ENCODE assay signal across 15 cellular contexts in genomic region chr16:3595110-3595486, GRCh38. TPM values are rescaled to one million over a fixed set of nuclear protein-coding genes. Genes with fewer than 3 reads are reported as not detected.
DNase-seq lines count a peak whose midpoint lies in the region; ATAC-seq and TF ChIP-seq lines count a peak whose summit lies in the region.
"Had no signal": no experiment of that assay in that cellular context is flagged by ENCODE, and none has a peak within 500 bp of the region (broad histone marks: within the 10 kb centered on the region; RNA-seq: fewer than 3 reads in every experiment).

No MANE protein-coding gene starts in this region.

- H3K9me3 Mint-ChIP-seq in natural killer cell = no peaks in the 10 kb centered on the region
- peaks cover 0 to 8% (median 2%) of the 10 kb centered on the region in 7 donors for H3K9me3 Mint-ChIP-seq in CD14-positive monocyte
- H3K9me3 Mint-ChIP-seq: CD4-positive, CD25-positive, alpha-beta regulatory T cell; CD8-positive, alpha-beta memory T cell had no signal

- H3K27me3 Mint-ChIP-seq in natural killer cell (ENCODE audit: low read depth in 2 of 2) (peaks cover 3 to 5% of the 10 kb centered on the region in 2 donors), CD14-positive monocyte (ENCODE audit: low read depth in 3 of 3) (peaks cover 16 to 33% (median 25%) of the 10 kb centered on the region in 3 donors)
- H3K27me3 Mint-ChIP-seq: B cell; CD4-positive, CD25-positive, alpha-beta regulatory T cell; CD8-positive, alpha-beta memory T cell had no signal

- no TSS peak for BruUV-seq in IMR-90 (replicated peaks; lab: Mats Ljungman, UMichigan)

- no peak overlapping the region for H3K4me3 ChIP-seq in IMR-90 (ENCODE audit: insufficient read depth, low read depth, low read length)
- H3K4me3 ChIP-seq: BLaER1 treated with 17β-estradiol and CSF1 and Interleukin-3, amounts not matched to agents 10 nM and 100 nM had no signal

- no peaks in the 10 kb centered on the region for H4K20me1 ChIP-seq in IMR-90 (ENCODE audit: insufficient read depth, low read length)

- H3K56ac ChIP-seq in IMR-90 (ENCODE audit: extremely low read depth, insufficient read depth, low read length) = no peak overlapping the region

- H2BK20ac ChIP-seq in IMR-90 (ENCODE audit: low read depth, low read length) = no peak overlapping the region

- peak overlapping the region; percentile 45 for H2AK9ac ChIP-seq in IMR-90 (replicated peaks; ENCODE audit: low read depth, low read length, poor library complexity)

- TF ChIP-seq CTCF in GM10248 (IDR thresholded peaks at IDR 0.05; ENCODE audit: control extremely low read depth, extremely low read depth, low read depth, missing control alignments) (no peak), IMR-90 (conservative IDR thresholded peaks at IDR 0.05; ENCODE audit: low read depth, low read length) (no peak), natural killer cell (IDR thresholded peaks at IDR 0.05) (no peak), CD14-positive monocyte (IDR thresholded peaks at IDR 0.05) (no peak)

- H4K8ac ChIP-seq in IMR-90 (ENCODE audit: low read depth in 2 of 2, low read length in 2 of 2) = no peak overlapping the region

- H3K9me1 ChIP-seq in IMR-90 (ENCODE audit: insufficient read depth, low read length) = peaks cover 6% of the 10 kb centered on the region; the same call in 1 of the 2 replicates

- H3K27ac Mint-ChIP-seq in natural killer cell (peak overlapping the region; percentile 45 to 70), CD14-positive monocyte (no peak overlapping the region)
- H3K27ac Mint-ChIP-seq: B cell; CD4-positive, CD25-positive, alpha-beta regulatory T cell had no signal

- no peak overlapping the region for H3K4ac ChIP-seq in IMR-90 (ENCODE audit: low read depth, low read length)

- H4K91ac ChIP-seq in IMR-90 (ENCODE audit: insufficient read depth, low read depth, low read length) = no peak overlapping the region

- H3K4me1 Mint-ChIP-seq in natural killer cell (peaks cover 16 to 23% of the 10 kb centered on the region in 2 donors), CD14-positive monocyte (peaks cover 20% of the 10 kb centered on the region)
- H3K4me1 Mint-ChIP-seq: B cell; CD8-positive, alpha-beta memory T cell; H9 had no signal

- H3K4me2 ChIP-seq in IMR-90 (ENCODE audit: low read depth, low read length) = no peak overlapping the region

- no peak overlapping the region for H3K14ac ChIP-seq in IMR-90 (replicated peaks; ENCODE audit: low read depth, low read length)

- no peak overlapping the region for H2BK15ac ChIP-seq in IMR-90 (ENCODE audit: low read depth, low read length)

- no peak overlapping the region for H4K5ac ChIP-seq in IMR-90 (ENCODE audit: low read depth, low read length)

- WGBS in IMR-90 (ENCODE audit: extremely low coverage in 2 of 2, insufficient read length in 1 of 2), 2 experiments = 93% methylated on average over 8 of the region's 11 CpGs; no CpG with 5 or more reads in 1 of the 2 experiments

- no peak overlapping the region for H3K27ac ChIP-seq in IMR-90 (ENCODE audit: insufficient read depth, low read length)

- dilution Hi-C loops in IMR-90 (cut with HindIII; ENCODE audit: low sequenced_read_pairs, unreplicated experiment) = no loop called here

- no peak overlapping the region for H3K23ac ChIP-seq in IMR-90 (ENCODE audit: low read depth, low read length)

- no peak overlapping the region for H2BK5ac ChIP-seq in IMR-90 (ENCODE audit: low read depth, low read length, poor library complexity, severe bottlenecking)

- H2AK5ac ChIP-seq in IMR-90 (ENCODE audit: low read depth, low read length) = no peak overlapping the region

- peaks cover 26% of the 10 kb centered on the region for H3K36me3 ChIP-seq in IMR-90 (ENCODE audit: control insufficient read depth, insufficient read depth, low read length)

- no peak for ATAC-seq in IMR-90 (ENCODE audit: low read depth)
- ATAC-seq in natural killer cell = peak in 1 of 3 donors; percentile 12
- no peak for ATAC-seq in HG02852 (IDR thresholded peaks at IDR 0.05; ENCODE audit: unreplicated experiment)

- intact Hi-C loops in IMR-90 (cut with micrococcal nuclease) = no loop called here
- intact Hi-C loops in natural killer cell (cut with micrococcal nuclease) = no loop called here
- intact Hi-C loops in CD14-positive monocyte (cut with micrococcal nuclease) = no loop called here

- H3K9me3 ChIP-seq in IMR-90 (ENCODE audit: control insufficient read depth, insufficient read depth, low read length) = peaks cover 3% of the 10 kb centered on the region; the same call in 1 of the 2 replicates

- H2BK120ac ChIP-seq in IMR-90 (ENCODE audit: low read depth, low read length) = no peak overlapping the region

- H3K27me3 ChIP-seq in IMR-90 (ENCODE audit: control insufficient read depth, insufficient read depth, low read length) = no peaks in the 10 kb centered on the region
- H3K27me3 ChIP-seq: BLaER1 treated with 17β-estradiol and CSF1 and Interleukin-3, amounts not matched to agents 10 nM and 100 nM had no signal

- no peak overlapping the region for H3K9ac ChIP-seq in IMR-90 (ENCODE audit: low read depth, low read length)
- H3K9ac ChIP-seq: BLaER1 treated with 17β-estradiol and CSF1 and Interleukin-3, amounts not matched to agents 10 nM and 100 nM had no signal

- peak; percentile 11 for DNase-seq in GM10248 (ENCODE audit: extremely low spot score)
- no peak for DNase-seq in IMR-90
- no peak for DNase-seq in natural killer cell
- no peak for DNase-seq in activated CD4-positive, CD25-positive, alpha-beta regulatory T cell treated with anti-CD3 and anti-CD28 coated beads, Interleukin-2, amount 50 U/mL, for 72 hours
- DNase-seq in CD14-positive monocyte (ENCODE audit: low spot score) = no peak
- DNase-seq: CD4-positive, CD25-positive, alpha-beta regulatory T cell; CD8-positive, alpha-beta memory T cell; COR-L47; DMS79; GDM1; H9 had no signal

- CTCF ChIA-PET in GM10248 (lab: Yijun Ruan, JAX) = no interaction called here
- CTCF ChIA-PET in IMR-90 (lab: Yijun Ruan, JAX) = no interaction called here

- peak overlapping the region; percentile 57 for H3K4me3 Mint-ChIP-seq in natural killer cell
- no peak overlapping the region for H3K4me3 Mint-ChIP-seq in CD14-positive monocyte
- H3K4me3 Mint-ChIP-seq: B cell; CD4-positive, CD25-positive, alpha-beta regulatory T cell; CD8-positive, alpha-beta memory T cell; H9 had no signal

- H2AFZ ChIP-seq in IMR-90 (replicated peaks; ENCODE audit: low read length, poor library complexity) = no peak overlapping the region

- POLR2A ChIA-PET in GM10248 (lab: Yijun Ruan, JAX) = no interaction called here
- POLR2A ChIA-PET in IMR-90 (lab: Charles Lee; ENCODE audit: unreplicated experiment) = no interaction called here

- H3K18ac ChIP-seq in IMR-90 (ENCODE audit: low read depth, low read length) = no peak overlapping the region

- in situ Hi-C loops in IMR-90 (cut with MboI; ENCODE audit: low sequenced_read_pairs) = no loop called here

- no peak for TF ChIP-seq POLR2A in IMR-90 (IDR thresholded peaks at IDR 0.05; ENCODE audit: low read depth, low read length)

- TF ChIP-seq RAD21 in IMR-90 (IDR thresholded peaks at IDR 0.05; ENCODE audit: low read length) = no peak

- H3K4me1 ChIP-seq in IMR-90 (ENCODE audit: control insufficient read depth, insufficient read depth, low read length) = no peaks in the 10 kb centered on the region

- no peaks in the 10 kb centered on the region for H3K79me1 ChIP-seq in IMR-90 (ENCODE audit: low read depth in 1 of 2, low read length in 2 of 2)

- H3K36me3 Mint-ChIP-seq in natural killer cell (peaks cover 8% of the 10 kb centered on the region), CD14-positive monocyte (peaks cover 53 to 80% of the 10 kb centered on the region in 2 donors)

TF ChIP-seq in IMR-90, 13 proteins besides CTCF, POLR2A, EP300 and RAD21 (continues in another document):
- TF ChIP-seq CEBPB (IDR thresholded peaks at IDR 0.05; ENCODE audit: low read depth, low read length) (no peak), CHD1 (IDR thresholded peaks at IDR 0.05; ENCODE audit: low read depth, low read length) (no peak), NFE2L2 (IDR thresholded peaks at IDR 0.05; ENCODE audit: low read depth, low read length) (no peak), ELK1 (IDR thresholded peaks at IDR 0.05; ENCODE audit: borderline replicate concordance, low read depth, low read length) (no peak), USF2 (IDR thresholded peaks at IDR 0.05; ENCODE audit: low read depth, low read length) (no peak), SMC3 (IDR thresholded peaks at IDR 0.05; ENCODE audit: low read depth, low read length) (no peak)

RNA-seq across cellular contexts. Expression of gene SLX4, which starts 16.3 kb away (rescaled TPM):
- total RNA-seq in IMR-90 (2012; rRNA removed) (1.3 and 1.7 TPM in 2 replicates), natural killer cell (10 to 100 TPM; 13.5 to 18.6 (median 15.5) TPM)
- polyA plus RNA-seq in IMR-90 (2012; rRNA removed) (2.8 and 3.1 TPM in 2 replicates), CD14-positive monocyte (under 1 TPM; 0.12 to 0.71 TPM)
- 1.2 TPM in 2 replicates for polyA plus RNA-seq in IMR-90 (2012; cell fraction: cytosol; rRNA removed)
- 7.8 and 9.9 TPM in 2 replicates for polyA plus RNA-seq in IMR-90 (2012; cell fraction: nucleus; rRNA removed; ENCODE audit: low replicate concordance)

RNA-seq across cellular contexts. Expression of gene NLRC3, which starts 17.9 kb away (rescaled TPM):
- not detected in 2 replicates for total RNA-seq in IMR-90 (2012; rRNA removed)
- not detected in 2 replicates for polyA plus RNA-seq in IMR-90 (2012; rRNA removed)
- polyA plus RNA-seq in IMR-90 (2012; cell fraction: cytosol; rRNA removed) = not detected in 2 replicates
- polyA plus RNA-seq in IMR-90 (2012; cell fraction: nucleus; rRNA removed; ENCODE audit: low replicate concordance) = 0.02 and 0.14 TPM in 2 replicates
- total RNA-seq in natural killer cell = 100 to 1,000 TPM in 2 of 3 donors, 10 to 100 TPM in 1; 98.8 to 145 (median 133) TPM
- under 1 TPM; 0.03 to 0.06 TPM for polyA plus RNA-seq in CD14-positive monocyte
- total RNA-seq: HT-29 had no signal

RNA-seq across cellular contexts. Expression of gene DNASE1, which starts 59.4 kb away (rescaled TPM):
- total RNA-seq in IMR-90 (2012; rRNA removed) = 5.4 and 6.1 TPM in 2 replicates
- 12.9 and 15.9 TPM in 2 replicates for polyA plus RNA-seq in IMR-90 (2012; rRNA removed)
- 3.6 and 9.3 TPM in 2 replicates for polyA plus RNA-seq in IMR-90 (2012; cell fraction: cytosol; rRNA removed)
- 35.4 and 59.0 TPM in 2 replicates for polyA plus RNA-seq in IMR-90 (2012; cell fraction: nucleus; rRNA removed; ENCODE audit: low replicate concordance)
- total RNA-seq in natural killer cell = 10 to 100 TPM; 29.9 to 47.8 (median 34.9) TPM
- polyA plus RNA-seq in CD14-positive monocyte = 1 to 10 TPM in 1 of 2 donors, not detected in 1; 1.5 TPM

Comparison
In these comparisons a context has a peak if more than half of its experiments do, and no peak if none do; other contexts are left out.
1. H3K27ac Mint-ChIP-seq: peak in natural killer cell (2 of 2); none in CD14-positive monocyte (0 of 7).
2. RNA of gene NLRC3, which starts 17.9 kb away (total RNA-seq): 98.8 to 145 TPM in natural killer cell; not detected in IMR-90; every median in the first group is over 10 times any median in the second.